Comparison of ENCODE assay signal across 10 cellular contexts in genomic region chr11:6646040-6646439, GRCh38. TPM values are rescaled to one million over a fixed set of nuclear protein-coding genes. Genes with fewer than 3 reads are reported as not detected.
A peak's percentile ranks its signal among the peaks of the same experiment; 100 is the strongest.
DNase-seq lines count a peak whose midpoint lies in the region; ATAC-seq and TF ChIP-seq lines count a peak whose summit lies in the region.
"Had no signal": no experiment of that assay in that cellular context is flagged by ENCODE, and none has a peak within 500 bp of the region (broad histone marks: within the 10 kb centered on the region; RNA-seq: fewer than 3 reads in every experiment).

No MANE protein-coding gene starts in this region.

- H3K4me1 Mint-ChIP-seq in MCF 10A (ENCODE audit: insufficient read depth, unreplicated experiment), result no peaks in the 10 kb centered on the region

- no peak for TF ChIP-seq POLR2A in gastrocnemius medialis (IDR thresholded peaks at IDR 0.05)

- no peak overlapping the region for H3K27ac Mint-ChIP-seq in MCF 10A (ENCODE audit: low read depth, unreplicated experiment)

- H3K9me3 ChIP-seq in gastrocnemius medialis, result no peaks in the 10 kb centered on the region
- H3K9me3 ChIP-seq: SJCRH30 had no signal

- H3K4me3 Mint-ChIP-seq in MCF 10A (ENCODE audit: unreplicated experiment), result no peak overlapping the region

- H3K9me3 Mint-ChIP-seq in MCF 10A (ENCODE audit: unreplicated experiment), result no peaks in the 10 kb centered on the region

- POLR2A ChIA-PET in MCF 10A (lab: Yijun Ruan, JAX), result no interaction called here

- TF ChIP-seq CTCF in fibroblast of villous mesenchyme (IDR thresholded peaks at IDR 0.05; ENCODE audit: insufficient read depth, low read depth, low read length), result no peak
- TF ChIP-seq CTCF in gastrocnemius medialis (IDR thresholded peaks at IDR 0.05 in 4 of 5, conservative IDR thresholded peaks at IDR 0.05 in 1 of 5), result no peak
- TF ChIP-seq CTCF in MCF 10A (IDR thresholded peaks at IDR 0.05; ENCODE audit: unreplicated experiment), result no peak

- peak overlapping the region; percentile 41 for H3K4me3 ChIP-seq in fibroblast of villous mesenchyme (ENCODE audit: low read depth, low read length)
- no peak overlapping the region for H3K4me3 ChIP-seq in gastrocnemius medialis
- H3K4me3 ChIP-seq: SJCRH30 had no signal

- no peaks in the 10 kb centered on the region for H3K36me3 ChIP-seq in gastrocnemius medialis
- H3K36me3 ChIP-seq: SJCRH30 had no signal

- H3K27ac ChIP-seq in gastrocnemius medialis, result peak overlapping the region; percentile 74 to 77 (median 76)
- H3K27ac ChIP-seq: SJCRH30 had no signal

- intact Hi-C loops in gastrocnemius medialis (cut with DNase I; ENCODE audit: low total_unique reads) (no loop called here), MCF 10A (cut with micrococcal nuclease) (no loop called here)

- H3K27me3 ChIP-seq in gastrocnemius medialis, result no peaks in the 10 kb centered on the region
- H3K27me3 ChIP-seq: SJCRH30 had no signal

- in situ Hi-C loops in gastrocnemius medialis (cut with MboI; ENCODE audit: low sequenced_read_pairs in 4 of 4), result no loop called here

- CTCF ChIA-PET in MCF 10A (lab: Yijun Ruan, JAX), result no interaction called here

- peak; percentile 60 for ATAC-seq in gastrocnemius medialis
- ATAC-seq in GM19397 (IDR thresholded peaks at IDR 0.05; ENCODE audit: unreplicated experiment), result no peak
- ATAC-seq in GM21381 (IDR thresholded peaks at IDR 0.05; ENCODE audit: unreplicated experiment), result no peak
- ATAC-seq in HG02970 (IDR thresholded peaks at IDR 0.05; ENCODE audit: low FRiP score, unreplicated experiment), result no peak

- no peaks in the 10 kb centered on the region for H3K36me3 Mint-ChIP-seq in MCF 10A (ENCODE audit: insufficient read depth, unreplicated experiment)

- H3K27me3 Mint-ChIP-seq in MCF 10A (ENCODE audit: insufficient read depth, unreplicated experiment), result no peaks in the 10 kb centered on the region

- peaks cover 15 to 30% of the 10 kb centered on the region in 2 donors for H3K4me1 ChIP-seq in gastrocnemius medialis

- no TSS peak for BruUV-seq in MCF 10A (replicated peaks; lab: Mats Ljungman, UMichigan)

- DNase-seq in GF-D8 (lab: John Stamatoyannopoulos, UW) (peak; percentile 15), RPMI7951 (ENCODE audit: low read depth) (peak; percentile 85), fibroblast of villous mesenchyme (ENCODE audit: low read depth) (peak; percentile 87), gastrocnemius medialis (peak in 1 of 2 donors; percentile 66), MCF 10A (ENCODE audit: unreplicated experiment) (no peak)
- DNase-seq: midbrain had no signal

RNA-seq across cellular contexts. Expression of gene DCHS1, which starts 9.6 kb away (rescaled TPM):
- total RNA-seq in RPMI7951 (2014; rRNA removed; shearing (Covaris generic)), result 3.8 and 4.3 TPM in 2 replicates
- total RNA-seq in fibroblast of villous mesenchyme (33.7 and 63.8 TPM in 2 replicates), gastrocnemius medialis (1 to 10 TPM; 1.5 to 3.8 (median 2.8) TPM), MCF 10A (2022) (0.19 and 0.27 TPM in 2 replicates)

RNA-seq across cellular contexts. Expression of gene TPP1, which starts 26.8 kb away (rescaled TPM):
- total RNA-seq in RPMI7951 (2014; rRNA removed; shearing (Covaris generic)), result 20.3 and 22.6 TPM in 2 replicates
- total RNA-seq in fibroblast of villous mesenchyme (98.4 and 110 TPM in 2 replicates), gastrocnemius medialis (10 to 100 TPM; 13.9 to 43.4 (median 19.6) TPM), MCF 10A (2022) (26.9 and 46.5 TPM in 2 replicates)

RNA-seq across cellular contexts. Expression of gene TAF10, which starts 34.0 kb away (rescaled TPM):
- total RNA-seq in RPMI7951 (2014; rRNA removed; shearing (Covaris generic)), result 44.5 and 81.9 TPM in 2 replicates
- total RNA-seq in fibroblast of villous mesenchyme (28.0 and 28.9 TPM in 2 replicates), gastrocnemius medialis (10 to 100 TPM; 49.8 to 77.8 (median 65.7) TPM), MCF 10A (2022) (157 and 167 TPM in 2 replicates)

RNA-seq across cellular contexts. Expression of gene MRPL17, which starts 37.1 kb away (rescaled TPM):
- total RNA-seq in RPMI7951 (2014; rRNA removed; shearing (Covaris generic)), result 98.0 and 98.4 TPM in 2 replicates
- total RNA-seq in fibroblast of villous mesenchyme (58.6 and 70.0 TPM in 2 replicates), gastrocnemius medialis (10 to 100 TPM; 25.1 to 33.4 (median 27.7) TPM), MCF 10A (2022) (78.0 and 88.4 TPM in 2 replicates)

RNA-seq across cellular contexts. Expression of gene ILK, which starts 42.5 kb away (rescaled TPM):
- total RNA-seq in RPMI7951 (2014; rRNA removed; shearing (Covaris generic)), result 226 and 231 TPM in 2 replicates
- 298 and 323 TPM in 2 replicates for total RNA-seq in fibroblast of villous mesenchyme
- total RNA-seq in gastrocnemius medialis, result 100 to 1,000 TPM in 1 of 4 donors, 10 to 100 TPM in 3; 48.3 to 113 (median 70.5) TPM
- total RNA-seq in MCF 10A (2022), result 78.9 and 92.3 TPM in 2 replicates

Comparison
In these comparisons a context has a peak if more than half of its experiments do, and no peak if none do; other contexts are left out.
1. ATAC-seq: peak in gastrocnemius medialis (2 of 2); none in GM19397 (single experiment), GM21381 (single experiment) and HG02970 (single experiment).